In the genomic region with DNA sequence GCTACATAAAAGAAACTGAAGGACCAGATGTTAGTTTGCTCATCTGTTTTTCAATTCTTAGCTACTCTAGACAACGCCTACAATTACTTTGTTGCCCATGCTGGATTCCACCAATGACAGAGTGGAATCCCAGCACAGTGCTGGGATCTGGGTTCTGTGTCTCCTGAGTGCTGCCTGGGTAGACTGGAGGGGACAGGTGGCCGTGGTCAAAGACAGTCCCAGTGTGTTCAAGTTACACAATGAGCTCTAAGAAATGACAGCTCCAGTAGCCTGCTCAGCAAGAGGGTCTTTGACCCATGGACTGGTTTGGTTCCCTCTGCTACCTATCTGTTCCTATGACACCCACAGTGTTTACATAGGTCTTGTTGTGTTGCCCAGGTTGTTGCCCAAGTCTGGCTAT, we compare ENCODE assay signal across 21 cellular contexts. TPM values are rescaled to one million over a fixed set of nuclear protein-coding genes. Genes with fewer than 3 reads are reported as not detected.
A peak's percentile ranks its signal among the peaks of the same experiment; 100 is the strongest.
DNase-seq lines count a peak whose midpoint lies in the region; ATAC-seq, FAIRE-seq and TF ChIP-seq lines count a peak whose summit lies in the region.
"Had no signal": no experiment of that assay in that cellular context is flagged by ENCODE, and none has a peak within 500 bp of the region (broad histone marks: within the 10 kb centered on the region; RNA-seq: fewer than 3 reads in every experiment).

No MANE protein-coding gene starts in this region.

- no peaks in the 10 kb centered on the region for H3K9me2 ChIP-seq in GM23248 (ENCODE audit: insufficient read depth)

- peak; percentile 2 for DNase-seq in HepG2 (ENCODE audit: low spot score)
- DNase-seq in right lobe of liver: no peak
- DNase-seq in endodermal cell: no peak
- DNase-seq in trophoblast cell: no peak
- no peak for DNase-seq in mesenteric fat pad (ENCODE audit: low spot score)
- no peak for DNase-seq in stimulated activated CD4-positive, alpha-beta T cell treated with anti-CD3 and anti-CD28 coated beads, Interleukin-15, amount 100 ng/mL, for 24 hours
- no peak for DNase-seq in GM23248
- DNase-seq in Kasumi-1 (lab: John Stamatoyannopoulos, UW): no peak
- DNase-seq: Caco-2; CD4-positive, CD25-positive, alpha-beta regulatory T cell; CD8-positive, alpha-beta T cell; DMS153; DND-41; GOT3; HCEC 1CT had no signal

- WGBS in HepG2 (ENCODE audit: low lambda C conversion rate): 79% methylated on average over 2 of the region's 2 CpGs
- 100% methylated on average over 1 of the region's 2 CpGs for WGBS in right lobe of liver (ENCODE audit: insufficient coverage, low coverage, low lambda C conversion rate, missing lambda C conversion rate)
- WGBS in endodermal cell (ENCODE audit: insufficient coverage in 1 of 2, insufficient read length in 1 of 2), 2 experiments: 98% methylated on average over 2 of the region's 2 CpGs; no CpG with 5 or more reads in 1 of the 2 experiments
- WGBS in trophoblast cell (ENCODE audit: extremely low coverage, insufficient coverage, insufficient read length): no CpG with 5 or more reads among the region's 2 CpGs
- 68 to 81% methylated on average over 2 of the region's 2 CpGs for WGBS in GM23248 (ENCODE audit: low coverage in 1 of 2, low lambda C conversion rate in 2 of 2, missing lambda C conversion rate in 2 of 2), 2 experiments

- no peak overlapping the region for H3K9ac ChIP-seq in HepG2 (ENCODE audit: insufficient read depth, low read depth, low read length)
- no peak overlapping the region for H3K9ac ChIP-seq in endodermal cell (ENCODE audit: extremely low read depth, low read length, poor library complexity, severe bottlenecking)
- peak overlapping the region; percentile 15 for H3K9ac ChIP-seq in trophoblast cell (ENCODE audit: low read length)
- no peak overlapping the region for H3K9ac ChIP-seq in GM23248
- H3K9ac ChIP-seq: BLaER1 had no signal

- H3K27ac Mint-ChIP-seq in endodermal cell: peak overlapping the region; percentile 4
- H3K27ac Mint-ChIP-seq: B cell; CD4-positive, CD25-positive, alpha-beta regulatory T cell; CD8-positive, alpha-beta T cell had no signal

- H4K12ac ChIP-seq in trophoblast cell (ENCODE audit: low read depth, low read length): no peak overlapping the region

- H4K91ac ChIP-seq in trophoblast cell (ENCODE audit: low read depth, low read length): no peak overlapping the region

- H3K79me2 ChIP-seq in HepG2 (ENCODE audit: insufficient read depth, low read length) (no peaks in the 10 kb centered on the region), trophoblast cell (ENCODE audit: control insufficient read depth, insufficient read depth, low read length, poor library complexity) (no peaks in the 10 kb centered on the region), GM23248 (ENCODE audit: insufficient read depth) (no peaks in the 10 kb centered on the region)

- H3K27me3 ChIP-seq in HepG2 (ENCODE audit: control insufficient read depth in 1 of 2, insufficient read depth in 2 of 2, low read length in 2 of 2): no peaks in the 10 kb centered on the region
- no peaks in the 10 kb centered on the region for H3K27me3 ChIP-seq in right lobe of liver
- no peaks in the 10 kb centered on the region for H3K27me3 ChIP-seq in endodermal cell (ENCODE audit: control insufficient read depth, insufficient read depth, low read length, poor library complexity, severe bottlenecking)
- H3K27me3 ChIP-seq in trophoblast cell (ENCODE audit: insufficient read depth, low read length): no peaks in the 10 kb centered on the region
- H3K27me3 ChIP-seq in GM23248 (replicated peaks; ENCODE audit: insufficient read depth): no peaks in the 10 kb centered on the region
- H3K27me3 ChIP-seq: BLaER1 had no signal

- H3K9me3 ChIP-seq in HepG2 (ENCODE audit: low read length) (no peaks in the 10 kb centered on the region), right lobe of liver (no peaks in the 10 kb centered on the region), endodermal cell (ENCODE audit: control insufficient read depth, low read length) (no peaks in the 10 kb centered on the region), trophoblast cell (ENCODE audit: insufficient read depth, low read depth, low read length) (no peaks in the 10 kb centered on the region), GM23248 (ENCODE audit: low read depth) (no peaks in the 10 kb centered on the region)
- H3K9me3 ChIP-seq: BLaER1, Caco-2 had no signal

- H3K4me1 ChIP-seq in HepG2 (ENCODE audit: insufficient read depth, low read length) (peaks cover 5% of the 10 kb centered on the region; the same call in 1 of the 2 replicates), right lobe of liver (no peaks in the 10 kb centered on the region), endodermal cell (ENCODE audit: control insufficient read depth, insufficient read depth, low read length) (no peaks in the 10 kb centered on the region), trophoblast cell (ENCODE audit: control insufficient read depth in 1 of 2, insufficient read depth in 2 of 2, low read length in 2 of 2) (no peaks in the 10 kb centered on the region), GM23248 (ENCODE audit: insufficient read depth) (no peaks in the 10 kb centered on the region)
- H3K4me1 ChIP-seq: BLaER1, Caco-2 had no signal

- TF ChIP-seq EP300 in HepG2 (IDR thresholded peaks at IDR 0.05; ENCODE audit: low read depth in 2 of 2, low read length in 2 of 2) (no peak), HepG2 (CRISPR knock-in tag; IDR thresholded peaks at IDR 0.05; ENCODE audit: borderline replicate concordance) (no peak)

- H3K36me3 ChIP-seq in HepG2 (replicated peaks in 1 of 2; ENCODE audit: control insufficient read depth in 1 of 2, insufficient read depth in 2 of 2, low read length in 2 of 2) (no peaks in the 10 kb centered on the region), right lobe of liver (peaks cover 0 to 5% (median 1%) of the 10 kb centered on the region in 4 donors), endodermal cell (ENCODE audit: control insufficient read depth, insufficient read depth, low read length) (peaks cover 13% of the 10 kb centered on the region), trophoblast cell (ENCODE audit: control insufficient read depth in 1 of 2, insufficient read depth in 2 of 2, low read length in 2 of 2) (peaks cover 0 to 3% of the 10 kb centered on the region in 2 experiments), GM23248 (ENCODE audit: low read depth) (0 out of 2 replicates have a peak, but pooled peaks cover 11% of the 10 kb centered on the region)

- no peak overlapping the region for H3K18ac ChIP-seq in trophoblast cell (ENCODE audit: low read length)

- H4K20me1 ChIP-seq in HepG2 (ENCODE audit: insufficient read depth, low read length): no peaks in the 10 kb centered on the region
- no peaks in the 10 kb centered on the region for H4K20me1 ChIP-seq in GM23248 (ENCODE audit: insufficient read depth)
- H4K20me1 ChIP-seq: BLaER1 had no signal

- no peak overlapping the region for H3K4me3 ChIP-seq in HepG2 (replicated peaks in 1 of 3; ENCODE audit: insufficient read depth in 1 of 3, low read depth in 2 of 3, low read length in 3 of 3)
- H3K4me3 ChIP-seq in right lobe of liver: no peak overlapping the region
- no peak overlapping the region for H3K4me3 ChIP-seq in endodermal cell (ENCODE audit: low read length)
- no peak overlapping the region for H3K4me3 ChIP-seq in trophoblast cell (ENCODE audit: low read depth, low read length)
- no peak overlapping the region for H3K4me3 ChIP-seq in GM23248
- H3K4me3 ChIP-seq: BLaER1 had no signal

- CTCF ChIA-PET in HepG2 (lab: Yijun Ruan, JAX; ENCODE audit: low intra/inter-chr PET ratio, low total read pairs): no interaction called here

- ATAC-seq in HepG2: peak; percentile 65
- no peak for ATAC-seq in right lobe of liver
- ATAC-seq: CD8-positive, alpha-beta T cell had no signal

- peaks cover 23% of the 10 kb centered on the region for H3K36me3 Mint-ChIP-seq in endodermal cell (ENCODE audit: low read depth)

- no peak overlapping the region for H4K8ac ChIP-seq in trophoblast cell (ENCODE audit: low read depth, low read length)

- no peak overlapping the region for H3K4me3 Mint-ChIP-seq in endodermal cell
- H3K4me3 Mint-ChIP-seq: B cell; CD4-positive, CD25-positive, alpha-beta regulatory T cell; CD8-positive, alpha-beta T cell had no signal

- no peaks in the 10 kb centered on the region for H3K4me1 Mint-ChIP-seq in endodermal cell
- H3K4me1 Mint-ChIP-seq: B cell had no signal

- POLR2A ChIA-PET in HepG2 (lab: Yijun Ruan, JAX): no interaction called here

- H2BK12ac ChIP-seq in trophoblast cell (ENCODE audit: low read length): no peak overlapping the region

- H3K4ac ChIP-seq in trophoblast cell (ENCODE audit: low read depth, low read length): no peak overlapping the region

- H3K14ac ChIP-seq in trophoblast cell (ENCODE audit: low read length): no peak overlapping the region

- TF ChIP-seq RAD21 in HepG2 (CRISPR knock-in tag; IDR thresholded peaks at IDR 0.05): no peak

- BruUV-seq in HepG2 (replicated peaks; lab: Mats Ljungman, UMichigan): no TSS peak

- H2BK120ac ChIP-seq in trophoblast cell (ENCODE audit: insufficient read depth, low read length, poor library complexity): no peak overlapping the region

- H3K9me3 Mint-ChIP-seq in endodermal cell: no peaks in the 10 kb centered on the region
- H3K9me3 Mint-ChIP-seq: CD4-positive, CD25-positive, alpha-beta regulatory T cell; CD8-positive, alpha-beta T cell had no signal

- H2BK5ac ChIP-seq in trophoblast cell (ENCODE audit: low read depth, low read length, poor library complexity): no peak overlapping the region

- no peaks in the 10 kb centered on the region for H3K27me3 Mint-ChIP-seq in endodermal cell (ENCODE audit: insufficient read depth)
- H3K27me3 Mint-ChIP-seq: B cell; CD4-positive, CD25-positive, alpha-beta regulatory T cell had no signal

- H3K23ac ChIP-seq in trophoblast cell (ENCODE audit: low read length): no peak overlapping the region

- no peak overlapping the region for H3K4me2 ChIP-seq in HepG2 (ENCODE audit: low read depth, low read length)
- H3K4me2 ChIP-seq in trophoblast cell (ENCODE audit: low read length): no peak overlapping the region
- H3K4me2 ChIP-seq in GM23248 (ENCODE audit: unreplicated experiment): no peak overlapping the region
- H3K4me2 ChIP-seq: BLaER1 had no signal

- TF ChIP-seq CTCF in HepG2 (CRISPR knock-in tag; IDR thresholded peaks at IDR 0.05) (no peak), right lobe of liver (IDR thresholded peaks at IDR 0.05) (no peak), endodermal cell (conservative IDR thresholded peaks at IDR 0.05) (no peak)

- intact Hi-C loops in HepG2 (cut with micrococcal nuclease; ENCODE audit: unreplicated experiment) (no loop called here), right lobe of liver (cut with DNase I) (no loop called here)

- no peak overlapping the region for H2AK5ac ChIP-seq in trophoblast cell (ENCODE audit: low read length)

- H3K27ac ChIP-seq in HepG2 (ENCODE audit: extremely low read length, insufficient read depth, low read length): no peak overlapping the region
- no peak overlapping the region for H3K27ac ChIP-seq in right lobe of liver
- H3K27ac ChIP-seq in endodermal cell (ENCODE audit: low read depth, low read length): no peak overlapping the region
- H3K27ac ChIP-seq in trophoblast cell (ENCODE audit: low read depth, low read length): no peak overlapping the region
- no peak overlapping the region for H3K27ac ChIP-seq in GM23248
- H3K27ac ChIP-seq: 22Rv1, BLaER1, C4-2B had no signal

- H2AFZ ChIP-seq in HepG2 (ENCODE audit: low read length): no peak overlapping the region
- no peak overlapping the region for H2AFZ ChIP-seq in trophoblast cell (ENCODE audit: insufficient read depth, low read length, poor library complexity)
- H2AFZ ChIP-seq in GM23248: no peak overlapping the region

- no peaks in the 10 kb centered on the region for H3F3A ChIP-seq in GM23248 (ENCODE audit: insufficient read depth)

- in situ Hi-C loops in HepG2 (cut with HindIII; ENCODE audit: extremely low pct_ligation_motif_present, low pct_unique_long_range_greater_than_20kb): no loop called here
- in situ Hi-C loops in GM23248 (cut with MboI): no loop called here

- TF ChIP-seq POLR2A in HepG2 (IDR thresholded peaks at IDR 0.05; ENCODE audit: insufficient read depth in 1 of 2, low read depth in 2 of 2, low read length in 2 of 2) (no peak), right lobe of liver (IDR thresholded peaks at IDR 0.05) (no peak)

- no peak for FAIRE-seq in HepG2 (lab: Jason Lieb, UNC)
- FAIRE-seq: GM12892, H54 had no signal

- no peaks in the 10 kb centered on the region for H3K79me1 ChIP-seq in trophoblast cell (ENCODE audit: low read length)

RNA-seq across cellular contexts. Expression of a gene that starts 38.5 kb away (rescaled TPM):
- 14.6 and 24.2 TPM in 2 replicates for total RNA-seq in HepG2 (2016; rRNA removed; fragmentation: Illumina TruSeq; extraction: Trizol)
- 7.2 and 9.7 TPM in 2 replicates for total RNA-seq in HepG2 (2016; cell fraction: cytosol; rRNA removed; fragmentation: Illumina TruSeq; extraction: Trizol; ENCODE audit: low read depth)
- 13.3 and 25.9 TPM in 2 replicates for total RNA-seq in HepG2 (2016; cell fraction: insoluble cytoplasmic fraction; rRNA removed; fragmentation: Illumina TruSeq; extraction: Trizol)
- total RNA-seq in HepG2 (2016; cell fraction: membrane; rRNA removed; fragmentation: Illumina TruSeq; extraction: Trizol): 12.3 and 12.9 TPM in 2 replicates
- 23.8 and 28.1 TPM in 2 replicates for total RNA-seq in HepG2 (2016; cell fraction: nucleus; rRNA removed; fragmentation: Illumina TruSeq; extraction: Trizol)
- 11.1 and 12.6 TPM in 2 replicates for polyA plus RNA-seq in HepG2 (2011; rRNA removed)
- polyA plus RNA-seq in HepG2 (2011; cell fraction: cytosol; rRNA removed): 5.4 and 8.3 TPM in 2 replicates
- polyA plus RNA-seq in HepG2 (2011; cell fraction: nucleus; rRNA removed): 11.0 and 11.7 TPM in 2 replicates
- polyA plus RNA-seq in HepG2 (2012): 10.3 and 14.3 TPM in 2 replicates
- polyA plus RNA-seq in HepG2 (2016; cell fraction: cytosol; fragmentation: Illumina TruSeq; extraction: Trizol; ENCODE audit: low read depth): 1.2 and 1.4 TPM in 2 replicates
- 24.1 and 28.0 TPM in 2 replicates for polyA plus RNA-seq in HepG2 (2016; cell fraction: insoluble cytoplasmic fraction; fragmentation: Illumina TruSeq; extraction: Trizol; ENCODE audit: low read depth)
- 6.2 and 6.6 TPM in 2 replicates for polyA plus RNA-seq in HepG2 (2016; cell fraction: membrane; fragmentation: Illumina TruSeq; extraction: Trizol; ENCODE audit: low read depth)
- 31.5 and 34.4 TPM in 2 replicates for polyA plus RNA-seq in HepG2 (2016; cell fraction: nucleus; fragmentation: Illumina TruSeq; extraction: Trizol; ENCODE audit: insufficient read depth, low read depth)
- polyA minus RNA-seq in HepG2 (2011; rRNA and poly(A)+ RNA removed; ENCODE audit: low replicate concordance): 11.9 and 19.2 TPM in 2 replicates
- 11.8 and 14.7 TPM in 2 replicates for polyA minus RNA-seq in HepG2 (2011; cell fraction: cytosol; rRNA and poly(A)+ RNA removed)
- 65.8 and 70.3 TPM in 2 replicates for polyA minus RNA-seq in HepG2 (2011; cell fraction: nucleus; rRNA and poly(A)+ RNA removed)
- 10 to 100 TPM in 5 of 6 experiments, 1 to 10 TPM in 1; 8.5 to 15.1 (median 12.4) TPM for total RNA-seq in right lobe of liver
- total RNA-seq in endodermal cell: 10 to 100 TPM; 29.2 to 59.8 TPM
- 42.4 TPM for polyA plus RNA-seq in endodermal cell (2013, experiment 1 of 2)
- polyA plus RNA-seq in endodermal cell (2013, experiment 2 of 2): 36.3 TPM
- polyA plus RNA-seq in trophoblast cell (2013): 7.9 and 10.3 TPM in 2 replicates
- 28.3 TPM for total RNA-seq in mesenteric fat pad
- 13.3 and 20.9 TPM in 2 replicates for total RNA-seq in GM23248 (2014; rRNA removed; shearing (Covaris generic))
- polyA plus RNA-seq in GM23248 (2016; fragmentation: Nextera tagmentation; extraction: Ambion mirVana): 12.2 and 13.7 TPM in 2 replicates
